20 cellular contexts compared by ENCODE assay signal in genomic region chr20:36343641-36344040, GRCh38.
"Had no signal": no experiment of that assay in that cellular context is flagged by ENCODE, and none has a peak within 500 bp of the region (broad histone marks: within the 10 kb centered on the region; RNA-seq: fewer than 3 reads in every experiment).

No MANE protein-coding gene starts in this region.

- H3K36me3 ChIP-seq: esophagus muscularis mucosa, gastroesophageal sphincter, heart left ventricle, left lung, lower lobe of right lung had no signal

- H2AFZ ChIP-seq: hepatocyte had no signal

- H3K4me1 ChIP-seq: esophagus muscularis mucosa, foreskin keratinocyte, gastroesophageal sphincter, heart left ventricle, left lung, lower lobe of right lung had no signal

- DNase-seq: dermis blood vessel endothelial cell; dorsolateral prefrontal cortex; effector CD4-positive, alpha-beta T cell; effector memory CD4-positive, alpha-beta T cell; foreskin keratinocyte; hypothalamus; immature natural killer cell; islet precursor cell; left cardiac atrium; left ventricle myocardium superior; lower lobe of right lung; mesendoderm; midbrain; naive B cell had no signal

- H3K27me3 ChIP-seq: hepatocyte had no signal

- H3K79me2 ChIP-seq: hepatocyte had no signal

- H3K27ac ChIP-seq: coronary artery, esophagus muscularis mucosa, foreskin keratinocyte, gastroesophageal sphincter, heart left ventricle, hepatocyte, left lung, lower lobe of right lung had no signal

- H3K4me2 ChIP-seq: hepatocyte had no signal

- H3K9me3 ChIP-seq: esophagus muscularis mucosa, gastroesophageal sphincter, heart left ventricle, left lung, lower lobe of right lung had no signal

- ATAC-seq: foreskin keratinocyte, gastroesophageal sphincter, heart left ventricle, left cardiac atrium, left ventricle myocardium superior had no signal

- H3K4me3 ChIP-seq: coronary artery, dorsolateral prefrontal cortex, esophagus muscularis mucosa, gastroesophageal sphincter, heart left ventricle, hepatocyte, left lung, lower lobe of right lung had no signal
